In the genomic region with DNA sequence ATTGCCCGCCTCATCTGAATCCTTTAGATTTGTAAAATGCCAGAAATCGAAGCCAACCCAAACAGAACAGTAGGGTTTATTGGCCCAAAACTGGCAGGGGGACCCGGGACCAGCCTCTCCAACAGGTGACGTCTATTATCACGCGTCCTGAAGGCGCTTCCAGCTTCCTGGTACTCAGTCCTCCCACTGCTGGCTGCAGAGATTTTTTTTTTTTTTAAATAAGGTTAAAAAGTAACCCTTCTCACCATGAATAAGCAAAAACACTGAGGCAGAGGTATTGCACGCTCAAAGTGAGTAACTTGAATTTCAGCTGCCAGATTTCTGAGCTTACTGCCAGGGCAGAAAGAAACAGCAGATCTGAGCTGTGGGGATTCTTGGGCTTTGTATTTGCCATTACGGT, we compare ENCODE assay signal across 1 cellular context.
A peak's percentile ranks its signal among the peaks of the same experiment; 100 is the strongest.
TF ChIP-seq lines count a peak whose summit lies in the region.

No MANE protein-coding gene starts in this region.

TF ChIP-seq in HepG2, 621 proteins besides CTCF, POLR2A, EP300 and RAD21:
- TF ChIP-seq, protein P1, sequence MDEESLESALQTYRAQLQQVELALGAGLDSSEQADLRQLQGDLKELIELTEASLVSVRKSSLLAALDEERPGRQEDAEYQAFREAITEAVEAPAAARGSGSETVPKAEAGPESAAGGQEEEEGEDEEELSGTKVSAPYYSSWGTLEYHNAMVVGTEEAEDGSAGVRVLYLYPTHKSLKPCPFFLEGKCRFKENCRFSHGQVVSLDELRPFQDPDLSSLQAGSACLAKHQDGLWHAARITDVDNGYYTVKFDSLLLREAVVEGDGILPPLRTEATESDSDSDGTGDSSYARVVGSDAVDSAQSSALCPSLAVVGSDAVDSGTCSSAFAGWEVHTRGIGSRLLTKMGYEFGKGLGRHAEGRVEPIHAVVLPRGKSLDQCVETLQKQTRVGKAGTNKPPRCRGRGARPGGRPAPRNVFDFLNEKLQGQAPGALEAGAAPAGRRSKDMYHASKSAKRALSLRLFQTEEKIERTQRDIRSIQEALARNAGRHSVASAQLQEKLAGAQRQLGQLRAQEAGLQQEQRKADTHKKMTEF (CRISPR knock-in tag; IDR thresholded peaks at IDR 0.05): no peak
- TF ChIP-seq, protein P2, sequence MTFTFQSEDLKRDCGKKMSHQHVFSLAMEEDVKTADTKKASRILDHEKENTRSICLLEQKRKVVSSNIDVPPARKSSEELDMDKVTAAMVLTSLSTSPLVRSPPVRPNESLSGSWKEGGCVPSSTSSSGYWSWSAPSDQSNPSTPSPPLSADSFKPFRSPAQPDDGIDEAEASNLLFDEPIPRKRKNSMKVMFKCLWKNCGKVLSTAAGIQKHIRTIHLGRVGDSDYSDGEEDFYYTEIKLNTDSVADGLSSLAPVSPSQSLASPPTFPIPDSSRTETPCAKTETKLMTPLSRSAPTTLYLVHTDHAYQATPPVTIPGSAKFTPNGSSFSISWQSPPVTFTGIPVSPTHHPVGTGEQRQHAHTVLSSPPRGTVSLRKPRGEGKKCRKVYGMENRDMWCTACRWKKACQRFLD (CRISPR knock-in tag; IDR thresholded peaks at IDR 0.05; ENCODE audit: borderline replicate concordance): no peak
- TF ChIP-seq ZNF282 (IDR thresholded peaks at IDR 0.05; ENCODE audit: partially characterized antibody) (no peak), ZNF564 (CRISPR knock-in tag; IDR thresholded peaks at IDR 0.05) (no peak), ZFP36L2 (CRISPR knock-in tag; IDR thresholded peaks at IDR 0.05) (no peak), NFE2L2 (IDR thresholded peaks at IDR 0.05; ENCODE audit: low read length) (peak; percentile 83), ZNF496 (CRISPR knock-in tag; IDR thresholded peaks at IDR 0.05; ENCODE audit: insufficient replicate concordance) (no peak), ELF3 (CRISPR knock-in tag; IDR thresholded peaks at IDR 0.05) (peak; percentile 32; the same call in 1 of the 2 replicates), PAX8 (CRISPR knock-in tag; IDR thresholded peaks at IDR 0.05; ENCODE audit: borderline replicate concordance) (no peak), ZNF782 (CRISPR knock-in tag; IDR thresholded peaks at IDR 0.05; ENCODE audit: borderline replicate concordance) (no peak), ELF1 (CRISPR knock-in tag; IDR thresholded peaks at IDR 0.05) (0 out of 2 replicates have a peak, but pooled peaks have one; percentile 48), SATB2 (CRISPR knock-in tag; IDR thresholded peaks at IDR 0.05) (no peak), ZNF451 (CRISPR knock-in tag; IDR thresholded peaks at IDR 0.05) (no peak), MYC (CRISPR knock-in tag; IDR thresholded peaks at IDR 0.05; ENCODE audit: borderline replicate concordance) (no peak), CHCHD3 (CRISPR knock-in tag; IDR thresholded peaks at IDR 0.05) (no peak), NFKB2 (CRISPR knock-in tag; IDR thresholded peaks at IDR 0.05; ENCODE audit: borderline replicate concordance) (no peak), ZBTB7A (CRISPR knock-in tag; IDR thresholded peaks at IDR 0.05) (no peak), CREM (IDR thresholded peaks at IDR 0.05) (peak; percentile 53), CREM (CRISPR knock-in tag; IDR thresholded peaks at IDR 0.05) (no peak), ZNF33A (CRISPR knock-in tag; IDR thresholded peaks at IDR 0.05; ENCODE audit: borderline replicate concordance) (no peak), CREB1 (IDR thresholded peaks at IDR 0.05) (no peak), CREB1 (CRISPR knock-in tag; IDR thresholded peaks at IDR 0.05) (peak; percentile 73), ZNF788 (CRISPR knock-in tag; IDR thresholded peaks at IDR 0.05; ENCODE audit: borderline replicate concordance) (no peak), BCL6 (CRISPR knock-in tag; IDR thresholded peaks at IDR 0.05) (no peak), MAFK (conservative IDR thresholded peaks at IDR 0.05 in 1 of 2, IDR thresholded peaks at IDR 0.05 in 1 of 2; ENCODE audit: low read length in 2 of 2) (0 out of 4 replicates have a peak, but pooled peaks have one; percentile 10 to 12), ZNF160 (CRISPR knock-in tag; IDR thresholded peaks at IDR 0.05) (no peak)
- TF ChIP-seq, protein P3, sequence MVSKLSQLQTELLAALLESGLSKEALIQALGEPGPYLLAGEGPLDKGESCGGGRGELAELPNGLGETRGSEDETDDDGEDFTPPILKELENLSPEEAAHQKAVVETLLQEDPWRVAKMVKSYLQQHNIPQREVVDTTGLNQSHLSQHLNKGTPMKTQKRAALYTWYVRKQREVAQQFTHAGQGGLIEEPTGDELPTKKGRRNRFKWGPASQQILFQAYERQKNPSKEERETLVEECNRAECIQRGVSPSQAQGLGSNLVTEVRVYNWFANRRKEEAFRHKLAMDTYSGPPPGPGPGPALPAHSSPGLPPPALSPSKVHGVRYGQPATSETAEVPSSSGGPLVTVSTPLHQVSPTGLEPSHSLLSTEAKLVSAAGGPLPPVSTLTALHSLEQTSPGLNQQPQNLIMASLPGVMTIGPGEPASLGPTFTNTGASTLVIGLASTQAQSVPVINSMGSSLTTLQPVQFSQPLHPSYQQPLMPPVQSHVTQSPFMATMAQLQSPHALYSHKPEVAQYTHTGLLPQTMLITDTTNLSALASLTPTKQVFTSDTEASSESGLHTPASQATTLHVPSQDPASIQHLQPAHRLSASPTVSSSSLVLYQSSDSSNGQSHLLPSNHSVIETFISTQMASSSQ (IDR thresholded peaks at IDR 0.05; ENCODE audit: low read depth): no peak
- TF ChIP-seq, protein P3 (CRISPR knock-in tag; IDR thresholded peaks at IDR 0.05; ENCODE audit: borderline replicate concordance): no peak
- TF ChIP-seq, protein P4, sequence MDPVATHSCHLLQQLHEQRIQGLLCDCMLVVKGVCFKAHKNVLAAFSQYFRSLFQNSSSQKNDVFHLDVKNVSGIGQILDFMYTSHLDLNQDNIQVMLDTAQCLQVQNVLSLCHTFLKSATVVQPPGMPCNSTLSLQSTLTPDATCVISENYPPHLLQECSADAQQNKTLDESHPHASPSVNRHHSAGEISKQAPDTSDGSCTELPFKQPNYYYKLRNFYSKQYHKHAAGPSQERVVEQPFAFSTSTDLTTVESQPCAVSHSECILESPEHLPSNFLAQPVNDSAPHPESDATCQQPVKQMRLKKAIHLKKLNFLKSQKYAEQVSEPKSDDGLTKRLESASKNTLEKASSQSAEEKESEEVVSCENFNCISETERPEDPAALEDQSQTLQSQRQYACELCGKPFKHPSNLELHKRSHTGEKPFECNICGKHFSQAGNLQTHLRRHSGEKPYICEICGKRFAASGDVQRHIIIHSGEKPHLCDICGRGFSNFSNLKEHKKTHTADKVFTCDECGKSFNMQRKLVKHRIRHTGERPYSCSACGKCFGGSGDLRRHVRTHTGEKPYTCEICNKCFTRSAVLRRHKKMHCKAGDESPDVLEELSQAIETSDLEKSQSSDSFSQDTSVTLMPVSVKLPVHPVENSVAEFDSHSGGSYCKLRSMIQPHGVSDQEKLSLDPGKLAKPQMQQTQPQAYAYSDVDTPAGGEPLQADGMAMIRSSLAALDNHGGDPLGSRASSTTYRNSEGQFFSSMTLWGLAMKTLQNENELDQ (CRISPR knock-in tag; IDR thresholded peaks at IDR 0.05; ENCODE audit: borderline replicate concordance): no peak
- TF ChIP-seq, protein P5, sequence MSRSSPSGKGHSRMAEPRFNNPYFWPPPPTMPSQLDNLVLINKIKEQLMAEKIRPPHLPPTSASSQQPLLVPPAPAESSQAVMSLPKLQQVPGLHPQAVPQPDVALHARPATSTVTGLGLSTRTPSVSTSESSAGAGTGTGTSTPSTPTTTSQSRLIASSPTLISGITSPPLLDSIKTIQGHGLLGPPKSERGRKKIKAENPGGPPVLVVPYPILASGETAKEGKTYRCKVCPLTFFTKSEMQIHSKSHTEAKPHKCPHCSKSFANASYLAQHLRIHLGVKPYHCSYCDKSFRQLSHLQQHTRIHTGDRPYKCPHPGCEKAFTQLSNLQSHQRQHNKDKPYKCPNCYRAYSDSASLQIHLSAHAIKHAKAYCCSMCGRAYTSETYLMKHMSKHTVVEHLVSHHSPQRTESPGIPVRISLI (CRISPR knock-in tag; IDR thresholded peaks at IDR 0.05; ENCODE audit: borderline replicate concordance): peak; percentile 72
- TF ChIP-seq, protein P6, sequence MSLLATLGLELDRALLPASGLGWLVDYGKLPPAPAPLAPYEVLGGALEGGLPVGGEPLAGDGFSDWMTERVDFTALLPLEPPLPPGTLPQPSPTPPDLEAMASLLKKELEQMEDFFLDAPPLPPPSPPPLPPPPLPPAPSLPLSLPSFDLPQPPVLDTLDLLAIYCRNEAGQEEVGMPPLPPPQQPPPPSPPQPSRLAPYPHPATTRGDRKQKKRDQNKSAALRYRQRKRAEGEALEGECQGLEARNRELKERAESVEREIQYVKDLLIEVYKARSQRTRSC (CRISPR knock-in tag; IDR thresholded peaks at IDR 0.05; ENCODE audit: low read depth): no peak
- TF ChIP-seq, protein P7, sequence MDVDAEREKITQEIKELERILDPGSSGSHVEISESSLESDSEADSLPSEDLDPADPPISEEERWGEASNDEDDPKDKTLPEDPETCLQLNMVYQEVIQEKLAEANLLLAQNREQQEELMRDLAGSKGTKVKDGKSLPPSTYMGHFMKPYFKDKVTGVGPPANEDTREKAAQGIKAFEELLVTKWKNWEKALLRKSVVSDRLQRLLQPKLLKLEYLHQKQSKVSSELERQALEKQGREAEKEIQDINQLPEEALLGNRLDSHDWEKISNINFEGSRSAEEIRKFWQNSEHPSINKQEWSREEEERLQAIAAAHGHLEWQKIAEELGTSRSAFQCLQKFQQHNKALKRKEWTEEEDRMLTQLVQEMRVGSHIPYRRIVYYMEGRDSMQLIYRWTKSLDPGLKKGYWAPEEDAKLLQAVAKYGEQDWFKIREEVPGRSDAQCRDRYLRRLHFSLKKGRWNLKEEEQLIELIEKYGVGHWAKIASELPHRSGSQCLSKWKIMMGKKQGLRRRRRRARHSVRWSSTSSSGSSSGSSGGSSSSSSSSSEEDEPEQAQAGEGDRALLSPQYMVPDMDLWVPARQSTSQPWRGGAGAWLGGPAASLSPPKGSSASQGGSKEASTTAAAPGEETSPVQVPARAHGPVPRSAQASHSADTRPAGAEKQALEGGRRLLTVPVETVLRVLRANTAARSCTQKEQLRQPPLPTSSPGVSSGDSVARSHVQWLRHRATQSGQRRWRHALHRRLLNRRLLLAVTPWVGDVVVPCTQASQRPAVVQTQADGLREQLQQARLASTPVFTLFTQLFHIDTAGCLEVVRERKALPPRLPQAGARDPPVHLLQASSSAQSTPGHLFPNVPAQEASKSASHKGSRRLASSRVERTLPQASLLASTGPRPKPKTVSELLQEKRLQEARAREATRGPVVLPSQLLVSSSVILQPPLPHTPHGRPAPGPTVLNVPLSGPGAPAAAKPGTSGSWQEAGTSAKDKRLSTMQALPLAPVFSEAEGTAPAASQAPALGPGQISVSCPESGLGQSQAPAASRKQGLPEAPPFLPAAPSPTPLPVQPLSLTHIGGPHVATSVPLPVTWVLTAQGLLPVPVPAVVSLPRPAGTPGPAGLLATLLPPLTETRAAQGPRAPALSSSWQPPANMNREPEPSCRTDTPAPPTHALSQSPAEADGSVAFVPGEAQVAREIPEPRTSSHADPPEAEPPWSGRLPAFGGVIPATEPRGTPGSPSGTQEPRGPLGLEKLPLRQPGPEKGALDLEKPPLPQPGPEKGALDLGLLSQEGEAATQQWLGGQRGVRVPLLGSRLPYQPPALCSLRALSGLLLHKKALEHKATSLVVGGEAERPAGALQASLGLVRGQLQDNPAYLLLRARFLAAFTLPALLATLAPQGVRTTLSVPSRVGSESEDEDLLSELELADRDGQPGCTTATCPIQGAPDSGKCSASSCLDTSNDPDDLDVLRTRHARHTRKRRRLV (CRISPR knock-in tag; IDR thresholded peaks at IDR 0.05): no peak
